In genomic region chr6:115882771-115883170, GRCh38 we compare ENCODE assay signal across 29 cellular contexts.
"Had no signal": no experiment of that assay in that cellular context is flagged by ENCODE, and none has a peak within 500 bp of the region (broad histone marks: within the 10 kb centered on the region; RNA-seq: fewer than 3 reads in every experiment).

No MANE protein-coding gene starts in this region.

- FAIRE-seq: endothelial cell of umbilical vein, frontal cortex, islet of Langerhans, urothelium cell line had no signal

- H3K4me3 ChIP-seq: ascending aorta, esophagus squamous epithelium, right lobe of liver, thoracic aorta had no signal

- H3K27ac Mint-ChIP-seq: activated naive CD4-positive, alpha-beta T cell treated with anti-CD3 and anti-CD28 coated beads, Interleukin-2, amount 10 ng/mL, durations not matched to agents 7 days and 5 days; activated naive CD8-positive, alpha-beta T cell treated with anti-CD3 and anti-CD28 coated beads, Interleukin-2, amount 10 ng/mL, durations not matched to agents 7 days and 5 days; activated T-helper 1 cell treated with anti-CD3 and anti-CD28 coated beads, Interleukin-12 subunit alpha, Interleukin-12 subunit beta, Interleukin-2, Interleukin-4 antibody, amounts not matched to agents 30 ng/mL and 10 ng/mL and 1 ng/mL, durations not matched to agents 14 hours and 24 hours and 36 hours; brain; stimulated activated effector memory CD8-positive, alpha-beta T cell treated with anti-CD3 and anti-CD28 coated beads, Interleukin-12 subunit alpha, Interleukin-12 subunit beta, amount 100 ng/mL, for 72 hours; stimulated activated naive CD8-positive, alpha-beta T cell treated with anti-CD3 and anti-CD28 coated beads, Interleukin-15, Interleukin-2, amounts not matched to agents 100 ng/mL and 50 ng/mL, for 24 hours; T-helper 17 cell had no signal

- H3K27me3 Mint-ChIP-seq: activated naive CD4-positive, alpha-beta T cell treated with anti-CD3 and anti-CD28 coated beads, Interleukin-2, amount 10 ng/mL, durations not matched to agents 7 days and 5 days; stimulated activated naive CD8-positive, alpha-beta T cell treated with anti-CD3 and anti-CD28 coated beads, Interleukin-15, Interleukin-2, amounts not matched to agents 100 ng/mL and 50 ng/mL, for 24 hours; T-helper 17 cell had no signal

- DNase-seq: activated CD4-positive, alpha-beta T cell treated with anti-CD3 and anti-CD28 coated beads for 48 hours; activated CD4-positive, alpha-beta T cell treated with anti-CD3 and anti-CD28 coated beads, Interleukin-2, amount 50 U/mL, for 48 hours; activated CD8-positive, alpha-beta memory T cell treated with anti-CD3 and anti-CD28 coated beads, Interleukin-2, amount 50 U/mL, for 4 hours; activated effector memory CD4-positive, alpha-beta T cell treated with anti-CD3 and anti-CD28 coated beads, Interleukin-2, amount 50 U/mL, for 16 hours; activated naive CD4-positive, alpha-beta T cell treated with anti-CD3 and anti-CD28 coated beads, Interleukin-2, amount 10 ng/mL, durations not matched to agents 7 days and 5 days; activated naive CD8-positive, alpha-beta T cell treated with anti-CD3 and anti-CD28 coated beads, Interleukin-2, amount 10 ng/mL, durations not matched to agents 7 days and 5 days; activated T-cell treated with anti-CD3 and anti-CD28 coated beads, Interleukin-2, amount 50 U/mL, for 1 hour; caudate nucleus; esophagus squamous epithelium; left cardiac atrium; left ventricle myocardium superior; nephron progenitor cell; right lobe of liver; stimulated activated CD4-positive, alpha-beta T cell treated with anti-CD3 and anti-CD28 coated beads, Interleukin-4, amount 100 ng/mL, for 24 hours; T-helper 17 cell; T1000; WERI-Rb-1 had no signal

- H3K9me3 Mint-ChIP-seq: activated naive CD4-positive, alpha-beta T cell treated with anti-CD3 and anti-CD28 coated beads, Interleukin-2, amount 10 ng/mL, durations not matched to agents 7 days and 5 days; activated naive CD8-positive, alpha-beta T cell treated with anti-CD3 and anti-CD28 coated beads, Interleukin-2, amount 10 ng/mL, durations not matched to agents 7 days and 5 days; activated T-helper 1 cell treated with anti-CD3 and anti-CD28 coated beads, Interleukin-12 subunit alpha, Interleukin-12 subunit beta, Interleukin-2, Interleukin-4 antibody, amounts not matched to agents 30 ng/mL and 10 ng/mL and 1 ng/mL, durations not matched to agents 14 hours and 24 hours and 36 hours; brain; nephron progenitor cell; stimulated activated effector memory CD8-positive, alpha-beta T cell treated with anti-CD3 and anti-CD28 coated beads, Interleukin-12 subunit alpha, Interleukin-12 subunit beta, amount 100 ng/mL, for 72 hours; stimulated activated naive CD8-positive, alpha-beta T cell treated with anti-CD3 and anti-CD28 coated beads, Interleukin-15, Interleukin-2, amounts not matched to agents 100 ng/mL and 50 ng/mL, for 24 hours had no signal

- H3K4me3 Mint-ChIP-seq: activated naive CD4-positive, alpha-beta T cell treated with anti-CD3 and anti-CD28 coated beads, Interleukin-2, amount 10 ng/mL, durations not matched to agents 7 days and 5 days; activated naive CD8-positive, alpha-beta T cell treated with anti-CD3 and anti-CD28 coated beads, Interleukin-2, amount 10 ng/mL, durations not matched to agents 7 days and 5 days; activated T-helper 1 cell treated with anti-CD3 and anti-CD28 coated beads, Interleukin-12 subunit alpha, Interleukin-12 subunit beta, Interleukin-2, Interleukin-4 antibody, amounts not matched to agents 30 ng/mL and 10 ng/mL and 1 ng/mL, durations not matched to agents 14 hours and 24 hours and 36 hours; brain; nephron progenitor cell; stimulated activated effector memory CD8-positive, alpha-beta T cell treated with anti-CD3 and anti-CD28 coated beads, Interleukin-12 subunit alpha, Interleukin-12 subunit beta, amount 100 ng/mL, for 72 hours; stimulated activated naive CD8-positive, alpha-beta T cell treated with anti-CD3 and anti-CD28 coated beads, Interleukin-15, Interleukin-2, amounts not matched to agents 100 ng/mL and 50 ng/mL, for 24 hours; T-helper 17 cell had no signal

- H3K9me3 ChIP-seq: ascending aorta, esophagus squamous epithelium, neutrophil, right lobe of liver, thoracic aorta had no signal

- H3K27me3 ChIP-seq: ascending aorta, esophagus squamous epithelium, neutrophil, right lobe of liver had no signal

- H3K4me1 Mint-ChIP-seq: activated naive CD4-positive, alpha-beta T cell treated with anti-CD3 and anti-CD28 coated beads, Interleukin-2, amount 10 ng/mL, durations not matched to agents 7 days and 5 days; activated naive CD8-positive, alpha-beta T cell treated with anti-CD3 and anti-CD28 coated beads, Interleukin-2, amount 10 ng/mL, durations not matched to agents 7 days and 5 days; brain; stimulated activated effector memory CD8-positive, alpha-beta T cell treated with anti-CD3 and anti-CD28 coated beads, Interleukin-12 subunit alpha, Interleukin-12 subunit beta, amount 100 ng/mL, for 72 hours; T-helper 17 cell had no signal

- H3K36me3 Mint-ChIP-seq: activated naive CD4-positive, alpha-beta T cell treated with anti-CD3 and anti-CD28 coated beads, Interleukin-2, amount 10 ng/mL, durations not matched to agents 7 days and 5 days; activated naive CD8-positive, alpha-beta T cell treated with anti-CD3 and anti-CD28 coated beads, Interleukin-2, amount 10 ng/mL, durations not matched to agents 7 days and 5 days; brain; stimulated activated effector memory CD8-positive, alpha-beta T cell treated with anti-CD3 and anti-CD28 coated beads, Interleukin-12 subunit alpha, Interleukin-12 subunit beta, amount 100 ng/mL, for 72 hours had no signal

- H3K36me3 ChIP-seq: ascending aorta, esophagus squamous epithelium, neutrophil, right lobe of liver, thoracic aorta, WERI-Rb-1 had no signal

- ATAC-seq: activated CD4-positive, CD25-positive, alpha-beta regulatory T cell treated with anti-CD3 and anti-CD28 coated beads, Interleukin-2, amount 50 U/mL, for 24 hours; left cardiac atrium; left ventricle myocardium superior; right lobe of liver; stimulated activated effector memory CD8-positive, alpha-beta T cell treated with anti-CD3 and anti-CD28 coated beads, Interleukin-12 subunit alpha, Interleukin-12 subunit beta, amount 100 ng/mL, for 72 hours; T-helper 17 cell had no signal

- H3K4me1 ChIP-seq: ascending aorta, right lobe of liver had no signal

- H3K27ac ChIP-seq: ascending aorta, neutrophil, right lobe of liver, thoracic aorta, WERI-Rb-1 had no signal
